Comparison of ENCODE assay signal across 1 cellular context in the genomic region with DNA sequence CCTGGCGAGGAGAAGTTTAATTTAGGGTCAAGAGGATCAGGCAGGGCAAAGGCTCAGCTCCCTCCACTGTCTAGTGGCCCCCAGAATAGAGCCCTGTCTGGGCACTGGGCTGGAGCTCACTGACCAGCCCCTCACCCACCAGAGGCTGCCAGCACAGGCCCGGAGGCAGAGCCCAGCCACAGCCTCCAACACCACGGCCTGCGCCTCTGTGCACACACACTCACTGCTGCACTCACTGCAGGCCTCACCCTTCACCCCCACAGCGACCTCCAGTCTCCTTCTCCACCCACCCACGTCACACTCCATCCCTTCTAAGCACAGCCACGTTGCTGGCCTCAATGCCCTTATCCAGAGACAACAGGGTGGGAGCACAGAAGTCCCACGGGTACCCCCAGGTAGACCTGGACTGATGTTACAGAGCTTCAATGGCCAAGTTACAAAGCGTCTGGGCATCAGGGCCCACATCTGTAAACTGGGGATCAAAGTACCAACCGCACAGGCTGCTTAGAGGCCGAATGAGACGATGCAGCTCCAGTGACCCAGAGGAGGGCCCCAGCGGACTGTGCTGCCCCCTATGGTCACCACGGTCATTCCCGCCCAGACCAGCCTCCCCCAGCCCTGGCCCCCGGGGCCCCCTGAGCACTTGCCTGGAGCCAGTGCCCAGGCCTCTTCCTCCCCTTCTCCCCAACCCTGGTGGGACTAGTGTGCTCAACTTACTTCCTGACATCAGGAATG.
TF ChIP-seq lines count a peak whose summit lies in the region.

No MANE protein-coding gene starts in this region.

TF ChIP-seq in HepG2, 621 proteins besides CTCF, POLR2A, EP300 and RAD21 (continues in another document):
- TF ChIP-seq ZBTB38 (CRISPR knock-in tag; IDR thresholded peaks at IDR 0.05): peak; percentile 96
- TF ChIP-seq ZNF576 (CRISPR knock-in tag; IDR thresholded peaks at IDR 0.05): no peak
- peak; percentile 42; the same call in 1 of the 2 replicates for TF ChIP-seq MAZ (IDR thresholded peaks at IDR 0.05; ENCODE audit: borderline replicate concordance, low read depth, low read length)
- no peak for TF ChIP-seq MAZ (CRISPR knock-in tag; IDR thresholded peaks at IDR 0.05; ENCODE audit: low read depth)
- no peak for TF ChIP-seq ZNF570 (CRISPR knock-in tag; IDR thresholded peaks at IDR 0.05; ENCODE audit: borderline replicate concordance)
- TF ChIP-seq, protein P1, sequence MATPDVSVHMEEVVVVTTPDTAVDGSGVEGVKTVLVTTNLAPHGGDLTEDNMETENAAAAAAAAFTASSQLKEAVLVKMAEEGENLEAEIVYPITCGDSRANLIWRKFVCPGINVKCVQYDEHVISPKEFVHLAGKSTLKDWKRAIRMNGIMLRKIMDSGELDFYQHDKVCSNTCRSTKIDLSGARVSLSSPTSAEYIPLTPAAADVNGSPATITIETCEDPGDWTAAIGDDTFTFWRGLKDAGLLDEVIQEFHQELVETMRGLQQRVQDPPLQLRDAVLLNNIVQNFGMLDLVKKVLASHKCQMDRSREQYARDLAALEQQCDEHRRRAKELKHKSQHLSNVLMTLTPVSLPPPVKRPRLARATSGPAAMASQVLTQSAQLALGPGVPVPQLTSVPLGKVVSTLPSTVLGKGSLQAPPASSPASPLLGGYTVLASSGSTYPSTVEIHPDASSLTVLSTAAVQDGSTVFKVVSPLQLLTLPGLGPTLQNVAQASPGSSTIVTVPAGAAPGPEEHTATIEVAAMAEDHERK (CRISPR knock-in tag; IDR thresholded peaks at IDR 0.05; ENCODE audit: low read depth): no peak
- TF ChIP-seq ZNF564 (CRISPR knock-in tag; IDR thresholded peaks at IDR 0.05): no peak
- peak; percentile 15 for TF ChIP-seq SKI (IDR thresholded peaks at IDR 0.05; ENCODE audit: partially characterized antibody)
- no peak for TF ChIP-seq NFYC (CRISPR knock-in tag; IDR thresholded peaks at IDR 0.05)
- TF ChIP-seq ZBTB4 (CRISPR knock-in tag; IDR thresholded peaks at IDR 0.05; ENCODE audit: borderline replicate concordance): peak; percentile 95; the same call in 1 of the 2 replicates
- no peak for TF ChIP-seq ZMAT3 (CRISPR knock-in tag; conservative IDR thresholded peaks at IDR 0.05)
- peak; percentile 76 for TF ChIP-seq PATZ1 (CRISPR knock-in tag; IDR thresholded peaks at IDR 0.05)
- TF ChIP-seq, protein P2, sequence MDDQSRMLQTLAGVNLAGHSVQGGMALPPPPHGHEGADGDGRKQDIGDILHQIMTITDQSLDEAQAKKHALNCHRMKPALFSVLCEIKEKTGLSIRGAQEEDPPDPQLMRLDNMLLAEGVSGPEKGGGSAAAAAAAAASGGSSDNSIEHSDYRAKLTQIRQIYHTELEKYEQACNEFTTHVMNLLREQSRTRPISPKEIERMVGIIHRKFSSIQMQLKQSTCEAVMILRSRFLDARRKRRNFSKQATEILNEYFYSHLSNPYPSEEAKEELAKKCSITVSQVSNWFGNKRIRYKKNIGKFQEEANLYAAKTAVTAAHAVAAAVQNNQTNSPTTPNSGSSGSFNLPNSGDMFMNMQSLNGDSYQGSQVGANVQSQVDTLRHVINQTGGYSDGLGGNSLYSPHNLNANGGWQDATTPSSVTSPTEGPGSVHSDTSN (CRISPR knock-in tag; IDR thresholded peaks at IDR 0.05; ENCODE audit: borderline replicate concordance): no peak
- peak; percentile 26 for TF ChIP-seq ZNF883 (CRISPR knock-in tag; IDR thresholded peaks at IDR 0.05; ENCODE audit: not compliant biosample characterization)
- TF ChIP-seq ZNF550 (CRISPR knock-in tag; IDR thresholded peaks at IDR 0.05; ENCODE audit: borderline replicate concordance): no peak
- TF ChIP-seq ZNF616 (CRISPR knock-in tag; IDR thresholded peaks at IDR 0.05; ENCODE audit: low read depth): no peak
- TF ChIP-seq, protein P3, sequence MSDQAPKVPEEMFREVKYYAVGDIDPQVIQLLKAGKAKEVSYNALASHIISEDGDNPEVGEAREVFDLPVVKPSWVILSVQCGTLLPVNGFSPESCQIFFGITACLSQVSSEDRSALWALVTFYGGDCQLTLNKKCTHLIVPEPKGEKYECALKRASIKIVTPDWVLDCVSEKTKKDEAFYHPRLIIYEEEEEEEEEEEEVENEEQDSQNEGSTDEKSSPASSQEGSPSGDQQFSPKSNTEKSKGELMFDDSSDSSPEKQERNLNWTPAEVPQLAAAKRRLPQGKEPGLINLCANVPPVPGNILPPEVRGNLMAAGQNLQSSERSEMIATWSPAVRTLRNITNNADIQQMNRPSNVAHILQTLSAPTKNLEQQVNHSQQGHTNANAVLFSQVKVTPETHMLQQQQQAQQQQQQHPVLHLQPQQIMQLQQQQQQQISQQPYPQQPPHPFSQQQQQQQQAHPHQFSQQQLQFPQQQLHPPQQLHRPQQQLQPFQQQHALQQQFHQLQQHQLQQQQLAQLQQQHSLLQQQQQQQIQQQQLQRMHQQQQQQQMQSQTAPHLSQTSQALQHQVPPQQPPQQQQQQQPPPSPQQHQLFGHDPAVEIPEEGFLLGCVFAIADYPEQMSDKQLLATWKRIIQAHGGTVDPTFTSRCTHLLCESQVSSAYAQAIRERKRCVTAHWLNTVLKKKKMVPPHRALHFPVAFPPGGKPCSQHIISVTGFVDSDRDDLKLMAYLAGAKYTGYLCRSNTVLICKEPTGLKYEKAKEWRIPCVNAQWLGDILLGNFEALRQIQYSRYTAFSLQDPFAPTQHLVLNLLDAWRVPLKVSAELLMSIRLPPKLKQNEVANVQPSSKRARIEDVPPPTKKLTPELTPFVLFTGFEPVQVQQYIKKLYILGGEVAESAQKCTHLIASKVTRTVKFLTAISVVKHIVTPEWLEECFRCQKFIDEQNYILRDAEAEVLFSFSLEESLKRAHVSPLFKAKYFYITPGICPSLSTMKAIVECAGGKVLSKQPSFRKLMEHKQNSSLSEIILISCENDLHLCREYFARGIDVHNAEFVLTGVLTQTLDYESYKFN (CRISPR knock-in tag; conservative IDR thresholded peaks at IDR 0.05): peak; percentile 36; the same call in 1 of the 2 replicates
- no peak for TF ChIP-seq FOXC1 (CRISPR knock-in tag; IDR thresholded peaks at IDR 0.05; ENCODE audit: borderline replicate concordance)
- TF ChIP-seq HNF4A (CRISPR knock-in tag; IDR thresholded peaks at IDR 0.05): peak; percentile 72
- no peak for TF ChIP-seq ZSCAN20 (CRISPR knock-in tag; IDR thresholded peaks at IDR 0.05; ENCODE audit: borderline replicate concordance)
- no peak for TF ChIP-seq RXRB (CRISPR knock-in tag; IDR thresholded peaks at IDR 0.05; ENCODE audit: borderline replicate concordance)
- TF ChIP-seq ZNF138 (CRISPR knock-in tag; IDR thresholded peaks at IDR 0.05; ENCODE audit: low read depth): no peak
- no peak for TF ChIP-seq E2F2 (CRISPR knock-in tag; IDR thresholded peaks at IDR 0.05; ENCODE audit: borderline replicate concordance)
- TF ChIP-seq SMARCE1 (IDR thresholded peaks at IDR 0.05; ENCODE audit: borderline replicate concordance): no peak
- no peak for TF ChIP-seq ZNF619 (CRISPR knock-in tag; IDR thresholded peaks at IDR 0.05)
- TF ChIP-seq ZNF496 (CRISPR knock-in tag; IDR thresholded peaks at IDR 0.05; ENCODE audit: insufficient replicate concordance): no peak
- 0 out of 2 replicates have a peak, but pooled peaks have one; percentile 26 for TF ChIP-seq MEF2D (CRISPR knock-in tag; IDR thresholded peaks at IDR 0.05)
- TF ChIP-seq, protein P4, sequence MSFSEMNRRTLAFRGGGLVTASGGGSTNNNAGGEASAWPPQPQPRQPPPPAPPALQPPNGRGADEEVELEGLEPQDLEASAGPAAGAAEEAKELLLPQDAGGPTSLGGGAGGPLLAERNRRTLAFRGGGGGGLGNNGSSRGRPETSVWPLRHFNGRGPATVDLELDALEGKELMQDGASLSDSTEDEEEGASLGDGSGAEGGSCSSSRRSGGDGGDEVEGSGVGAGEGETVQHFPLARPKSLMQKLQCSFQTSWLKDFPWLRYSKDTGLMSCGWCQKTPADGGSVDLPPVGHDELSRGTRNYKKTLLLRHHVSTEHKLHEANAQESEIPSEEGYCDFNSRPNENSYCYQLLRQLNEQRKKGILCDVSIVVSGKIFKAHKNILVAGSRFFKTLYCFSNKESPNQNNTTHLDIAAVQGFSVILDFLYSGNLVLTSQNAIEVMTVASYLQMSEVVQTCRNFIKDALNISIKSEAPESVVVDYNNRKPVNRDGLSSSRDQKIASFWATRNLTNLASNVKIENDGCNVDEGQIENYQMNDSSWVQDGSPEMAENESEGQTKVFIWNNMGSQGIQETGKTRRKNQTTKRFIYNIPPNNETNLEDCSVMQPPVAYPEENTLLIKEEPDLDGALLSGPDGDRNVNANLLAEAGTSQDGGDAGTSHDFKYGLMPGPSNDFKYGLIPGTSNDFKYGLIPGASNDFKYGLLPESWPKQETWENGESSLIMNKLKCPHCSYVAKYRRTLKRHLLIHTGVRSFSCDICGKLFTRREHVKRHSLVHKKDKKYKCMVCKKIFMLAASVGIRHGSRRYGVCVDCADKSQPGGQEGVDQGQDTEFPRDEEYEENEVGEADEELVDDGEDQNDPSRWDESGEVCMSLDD (CRISPR knock-in tag; IDR thresholded peaks at IDR 0.05; ENCODE audit: borderline replicate concordance): no peak
- no peak for TF ChIP-seq NFE2 (CRISPR knock-in tag; IDR thresholded peaks at IDR 0.05)
- TF ChIP-seq SRSF1 (optimal IDR thresholded peaks at IDR 0.05; ENCODE audit: low read depth, low read length): no peak
- TF ChIP-seq NCOR1 (IDR thresholded peaks at IDR 0.05; ENCODE audit: borderline replicate concordance, low read length): no peak
- no peak for TF ChIP-seq CBFB (CRISPR knock-in tag; IDR thresholded peaks at IDR 0.05)
- peak; percentile 33; the same call in 1 of the 2 replicates for TF ChIP-seq ZFY (CRISPR knock-in tag; IDR thresholded peaks at IDR 0.05)
- TF ChIP-seq MTA1 (CRISPR knock-in tag; IDR thresholded peaks at IDR 0.05; ENCODE audit: borderline replicate concordance): peak; percentile 28; the same call in 1 of the 2 replicates
- TF ChIP-seq NCOA2 (CRISPR knock-in tag; IDR thresholded peaks at IDR 0.05): no peak
- TF ChIP-seq HNRNPK (IDR thresholded peaks at IDR 0.05; ENCODE audit: low read depth, low read length, poor library complexity, severe bottlenecking): no peak
- TF ChIP-seq ISX (CRISPR knock-in tag; conservative IDR thresholded peaks at IDR 0.05): no peak
- no peak for TF ChIP-seq PHB2 (IDR thresholded peaks at IDR 0.05; ENCODE audit: partially characterized antibody)
- TF ChIP-seq ARID3A (IDR thresholded peaks at IDR 0.05; ENCODE audit: low read depth, low read length): no peak
- TF ChIP-seq HOXA3 (CRISPR knock-in tag; IDR thresholded peaks at IDR 0.05): peak; percentile 51; the same call in 1 of the 2 replicates
- TF ChIP-seq ZNF577 (CRISPR knock-in tag; IDR thresholded peaks at IDR 0.05; ENCODE audit: borderline replicate concordance, low read depth): no peak
